Comparison of ENCODE assay signal across 18 cellular contexts in the genomic region with DNA sequence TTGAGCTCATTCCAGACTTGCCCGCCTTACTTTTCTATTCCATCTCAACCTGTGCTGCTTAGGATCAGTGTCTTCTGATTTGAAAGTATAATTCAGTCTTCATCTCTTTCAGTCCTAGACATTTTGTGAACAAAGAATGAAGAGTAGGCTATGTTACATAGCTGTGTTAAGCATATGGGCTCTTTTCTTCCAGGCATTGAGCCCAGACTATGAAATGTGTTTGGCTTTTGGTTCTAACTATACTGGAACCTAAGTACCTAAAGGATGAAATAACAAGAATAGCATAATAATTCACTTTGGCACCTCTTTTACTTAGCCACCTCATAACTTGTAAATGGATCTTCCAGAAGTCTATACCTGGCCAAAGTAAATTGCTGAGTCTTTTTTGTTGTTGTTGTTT.
"Had no signal": no experiment of that assay in that cellular context is flagged by ENCODE, and none has a peak within 500 bp of the region (broad histone marks: within the 10 kb centered on the region; RNA-seq: fewer than 3 reads in every experiment).

No MANE protein-coding gene starts in this region.

- H3K36me3 ChIP-seq: colonic mucosa, pancreas, right lobe of liver had no signal

- DNase-seq: activated B cell treated with CpG ODN at 0.5 μM for 24 hours; activated CD4-positive, alpha-beta memory T cell treated with anti-CD3 and anti-CD28 coated beads, Interleukin-2, amount 10 ng/mL, durations not matched to agents 7 days and 5 days; activated CD4-positive, alpha-beta T cell treated with anti-CD3 and anti-CD28 coated beads for 4 hours; activated CD8-positive, alpha-beta memory T cell treated with anti-CD3 and anti-CD28 coated beads, Interleukin-2, amount 10 ng/mL, durations not matched to agents 7 days and 5 days; activated naive CD4-positive, alpha-beta T cell treated with anti-CD3 and anti-CD28 coated beads for 36 hours; body of pancreas; colonic mucosa; gastrocnemius medialis; head of caudate nucleus; left lung; pancreas; right lobe of liver; small intestine; stimulated activated CD4-positive, alpha-beta T cell treated with anti-CD3 and anti-CD28 coated beads, Interleukin-15, amount 100 ng/mL, for 24 hours; stimulated activated CD4-positive, alpha-beta T cell treated with anti-CD3 and anti-CD28 coated beads, Interleukin-2, amount 100 ng/mL, for 48 hours; stomach; testis had no signal

- H3K27me3 Mint-ChIP-seq: activated B cell treated with CpG ODN at 0.5 μM for 24 hours; activated CD4-positive, alpha-beta memory T cell treated with anti-CD3 and anti-CD28 coated beads, Interleukin-2, amount 10 ng/mL, durations not matched to agents 7 days and 5 days; activated CD8-positive, alpha-beta memory T cell treated with anti-CD3 and anti-CD28 coated beads, Interleukin-2, amount 10 ng/mL, durations not matched to agents 7 days and 5 days; type B pancreatic cell had no signal

- H3K27ac ChIP-seq: body of pancreas, colonic mucosa, gastrocnemius medialis, left lung, pancreas, right lobe of liver, stomach, testis had no signal

- H3K4me1 Mint-ChIP-seq: activated B cell treated with CpG ODN at 0.5 μM for 24 hours had no signal

- FAIRE-seq: pancreas had no signal

- H3K27ac Mint-ChIP-seq: activated B cell treated with CpG ODN at 0.5 μM for 24 hours; activated CD4-positive, alpha-beta memory T cell treated with anti-CD3 and anti-CD28 coated beads, Interleukin-2, amount 10 ng/mL, durations not matched to agents 7 days and 5 days; activated CD8-positive, alpha-beta memory T cell treated with anti-CD3 and anti-CD28 coated beads, Interleukin-2, amount 10 ng/mL, durations not matched to agents 7 days and 5 days; activated naive CD4-positive, alpha-beta T cell treated with anti-CD3 and anti-CD28 coated beads for 36 hours; type B pancreatic cell had no signal

- H3K9me3 Mint-ChIP-seq: activated B cell treated with CpG ODN at 0.5 μM for 24 hours; activated CD4-positive, alpha-beta memory T cell treated with anti-CD3 and anti-CD28 coated beads, Interleukin-2, amount 10 ng/mL, durations not matched to agents 7 days and 5 days; activated naive CD4-positive, alpha-beta T cell treated with anti-CD3 and anti-CD28 coated beads for 36 hours; type B pancreatic cell had no signal

- H3K4me1 ChIP-seq: body of pancreas, colonic mucosa, gastrocnemius medialis, left lung, pancreas, testis had no signal

- H3K4me3 ChIP-seq: body of pancreas, colonic mucosa, gastrocnemius medialis, left lung, pancreas, right lobe of liver, stomach, testis had no signal

- H3K4me3 Mint-ChIP-seq: activated B cell treated with CpG ODN at 0.5 μM for 24 hours; activated CD4-positive, alpha-beta memory T cell treated with anti-CD3 and anti-CD28 coated beads, Interleukin-2, amount 10 ng/mL, durations not matched to agents 7 days and 5 days; activated CD8-positive, alpha-beta memory T cell treated with anti-CD3 and anti-CD28 coated beads, Interleukin-2, amount 10 ng/mL, durations not matched to agents 7 days and 5 days; activated naive CD4-positive, alpha-beta T cell treated with anti-CD3 and anti-CD28 coated beads for 36 hours; type B pancreatic cell had no signal

- H3K9me3 ChIP-seq: body of pancreas, colonic mucosa, gastrocnemius medialis, left lung, pancreas, right lobe of liver, stomach, testis had no signal

- H3K27me3 ChIP-seq: body of pancreas, colonic mucosa, gastrocnemius medialis, left lung, pancreas, right lobe of liver, stomach, testis had no signal

- ATAC-seq: activated CD8-positive, alpha-beta memory T cell treated with anti-CD3 and anti-CD28 coated beads, Interleukin-2, amount 10 ng/mL, durations not matched to agents 7 days and 5 days; body of pancreas; gastrocnemius medialis; left lung; pancreas; right lobe of liver had no signal
